17 cellular contexts compared by ENCODE assay signal in genomic region chr2:46039543-46040303, GRCh38.
DNase-seq lines count a peak whose midpoint lies in the region; ATAC-seq and TF ChIP-seq lines count a peak whose summit lies in the region.
"Had no signal": no experiment of that assay in that cellular context is flagged by ENCODE, and none has a peak within 500 bp of the region (broad histone marks: within the 10 kb centered on the region; RNA-seq: fewer than 3 reads in every experiment).

No MANE protein-coding gene starts in this region.

- POLR2A ChIA-PET in Panc1 (lab: Charles Lee): no interaction called here

- intact Hi-C loops in Panc1 (cut with micrococcal nuclease; ENCODE audit: unreplicated experiment): no loop called here

- H3K36me3 ChIP-seq in Panc1 (ENCODE audit: control insufficient read depth, insufficient read depth, low read length): no peaks in the 10 kb centered on the region
- no peaks in the 10 kb centered on the region for H3K36me3 ChIP-seq in subcutaneous abdominal adipose tissue (ENCODE audit: control insufficient read depth in 5 of 5, insufficient read depth in 5 of 5, low read length in 5 of 5)

- no peaks in the 10 kb centered on the region for H3K27me3 ChIP-seq in Panc1 (ENCODE audit: control insufficient read depth, insufficient read depth, low read length)
- H3K27me3 ChIP-seq in subcutaneous abdominal adipose tissue (ENCODE audit: control insufficient read depth in 5 of 5, insufficient read depth in 4 of 5, low read length in 5 of 5): no peaks in the 10 kb centered on the region

- no TSS peak for BruUV-seq in Panc1 (replicated peaks; lab: Mats Ljungman, UMichigan)

- H3K27ac ChIP-seq in Panc1 (ENCODE audit: low read length) (peak overlapping the region; percentile 17; the same call in 1 of the 2 replicates), subcutaneous abdominal adipose tissue (ENCODE audit: low read depth, low read length) (peak overlapping the region; percentile 20)
- H3K27ac ChIP-seq: HL-60, RWPE1 had no signal

- H3K4me3 Mint-ChIP-seq in activated T-helper 17 cell treated with anti-CD3 and anti-CD28 coated beads, Interleukin-2, amount 50 U/mL, for 72 hours: peak overlapping the region; percentile 19
- no peak overlapping the region for H3K4me3 Mint-ChIP-seq in nephron
- H3K4me3 Mint-ChIP-seq in endothelial cell (ENCODE audit: unreplicated experiment): no peak overlapping the region

- no peaks in the 10 kb centered on the region for H3K36me3 Mint-ChIP-seq in activated T-helper 17 cell treated with anti-CD3 and anti-CD28 coated beads, Interleukin-2, amount 50 U/mL, for 72 hours (ENCODE audit: low read depth)
- H3K36me3 Mint-ChIP-seq in nephron (ENCODE audit: low read depth) (no peaks in the 10 kb centered on the region), endothelial cell (ENCODE audit: low read depth, unreplicated experiment) (no peaks in the 10 kb centered on the region)

- peaks cover 6% of the 10 kb centered on the region for H3K4me1 Mint-ChIP-seq in activated T-helper 17 cell treated with anti-CD3 and anti-CD28 coated beads, Interleukin-2, amount 50 U/mL, for 72 hours
- peaks cover 42% of the 10 kb centered on the region for H3K4me1 Mint-ChIP-seq in nephron
- H3K4me1 Mint-ChIP-seq in endothelial cell (ENCODE audit: unreplicated experiment): peaks cover 20% of the 10 kb centered on the region

- peak overlapping the region; percentile 80 for H3K27ac Mint-ChIP-seq in activated T-helper 17 cell treated with anti-CD3 and anti-CD28 coated beads, Interleukin-2, amount 50 U/mL, for 72 hours
- peak overlapping the region; percentile 53 to 91 (median 81) for H3K27ac Mint-ChIP-seq in nephron
- no peak overlapping the region for H3K27ac Mint-ChIP-seq in endothelial cell (ENCODE audit: unreplicated experiment)

- H3K9me3 ChIP-seq in Panc1 (ENCODE audit: control insufficient read depth, insufficient read depth, low read depth, low read length) (no peaks in the 10 kb centered on the region), subcutaneous abdominal adipose tissue (ENCODE audit: control insufficient read depth in 5 of 5, low read length in 5 of 5) (no peaks in the 10 kb centered on the region)

- DNase-seq in Panc1 (ENCODE audit: low read depth, low spot score) (no peak), hepatic stellate cell (ENCODE audit: low spot score) (no peak), activated gamma-delta T cell (lab: John Stamatoyannopoulos, UW) (no peak), endothelial cell (ENCODE audit: low spot score) (no peak)
- DNase-seq: C1 segment of cervical spinal cord, DMS 273 treated with DMSO at 0.1 percent for 48 hours, GOT3, KBM-7, NCI-H1092, NCI-H226, NCI-H526 treated with DMSO at 0.1 percent for 48 hours, OCI-M1 had no signal

- H3K4me3 ChIP-seq in Panc1 (ENCODE audit: low read depth in 2 of 2, low read length in 2 of 2): no peak overlapping the region
- no peak overlapping the region for H3K4me3 ChIP-seq in subcutaneous abdominal adipose tissue (ENCODE audit: low read depth in 1 of 5, low read length in 5 of 5)

- no peaks in the 10 kb centered on the region for H3K27me3 Mint-ChIP-seq in activated T-helper 17 cell treated with anti-CD3 and anti-CD28 coated beads, Interleukin-2, amount 50 U/mL, for 72 hours
- no peaks in the 10 kb centered on the region for H3K27me3 Mint-ChIP-seq in nephron (ENCODE audit: low read depth)
- H3K27me3 Mint-ChIP-seq in endothelial cell (ENCODE audit: unreplicated experiment): no peaks in the 10 kb centered on the region

- no peak overlapping the region for H3K9ac ChIP-seq in subcutaneous abdominal adipose tissue (ENCODE audit: low read length in 5 of 5)

- H3K4me1 ChIP-seq in Panc1 (ENCODE audit: control insufficient read depth, insufficient read depth, low read length): peaks cover 5% of the 10 kb centered on the region; the same call in 1 of the 2 replicates
- peaks cover 0 to 35% (median 28%) of the 10 kb centered on the region in 5 donors for H3K4me1 ChIP-seq in subcutaneous abdominal adipose tissue (ENCODE audit: control insufficient read depth in 5 of 5, insufficient read depth in 5 of 5, low read length in 5 of 5)

- no peak for ATAC-seq in Panc1
- no peak for ATAC-seq in activated T-helper 17 cell treated with anti-CD3 and anti-CD28 coated beads, Interleukin-2, amount 50 U/mL, for 72 hours (replicated peaks)

- in situ Hi-C loops in Panc1 (cut with HindIII; ENCODE audit: low pct_unique_long_range_greater_than_20kb, low sequenced_read_pairs): no loop called here

- H3K9me3 Mint-ChIP-seq in activated T-helper 17 cell treated with anti-CD3 and anti-CD28 coated beads, Interleukin-2, amount 50 U/mL, for 72 hours: no peaks in the 10 kb centered on the region
- H3K9me3 Mint-ChIP-seq in nephron (no peaks in the 10 kb centered on the region), endothelial cell (ENCODE audit: unreplicated experiment) (no peaks in the 10 kb centered on the region)

- TF ChIP-seq CTCF in Panc1 (IDR thresholded peaks at IDR 0.05) (no peak), nephron (IDR thresholded peaks at IDR 0.05; ENCODE audit: unreplicated experiment in 3 of 3) (no peak), endothelial cell (IDR thresholded peaks at IDR 0.05; ENCODE audit: unreplicated experiment) (no peak)

- CTCF ChIA-PET in Panc1 (lab: Charles Lee): no interaction called here
